In genomic region chr13:41356385-41356648, GRCh38 we compare ENCODE assay signal across 8 cellular contexts. TPM values are rescaled to one million over a fixed set of nuclear protein-coding genes. Genes with fewer than 3 reads are reported as not detected.
DNase-seq lines count a peak whose midpoint lies in the region; ATAC-seq, FAIRE-seq and TF ChIP-seq lines count a peak whose summit lies in the region.
"Not testable (repeated sequence)": the region's sequence is repeated elsewhere in the genome, so short reads cannot be mapped to it uniquely, and the experiment has no call there.

No MANE protein-coding gene starts in this region.

- not testable (repeated sequence) for H2AFZ ChIP-seq in Loucy (ENCODE audit: low read length); endothelial cell of umbilical vein (ENCODE audit: low read depth, low read length)

- H3K9me3 ChIP-seq in CD4-positive, alpha-beta T cell (ENCODE audit: control insufficient read depth, low read length); Loucy (ENCODE audit: insufficient read depth, low read depth, low read length); endothelial cell of umbilical vein (replicated peaks; ENCODE audit: control insufficient read depth, insufficient read depth, low read length); neutrophil: not testable (repeated sequence)

- peak; percentile 16 for ATAC-seq in CD4-positive, alpha-beta T cell (ENCODE audit: poor library complexity)
- ATAC-seq in activated CD4-positive, alpha-beta T cell treated with anti-CD3 and anti-CD28 coated beads for 36 hours = peak; percentile 9
- ATAC-seq in activated T-cell treated with anti-CD3 and anti-CD28 coated beads, Interleukin-2, amount 50 U/mL, for 4 hours = peak in 1 of 2 donors; percentile 30

- dilution Hi-C loops in endothelial cell of umbilical vein (cut with MboI; ENCODE audit: extremely low pct_ligation_motif_present, low sequenced_read_pairs) = not testable (repeated sequence)

- H3K27me3 Mint-ChIP-seq in CD4-positive, alpha-beta T cell; activated CD4-positive, alpha-beta T cell treated with anti-CD3 and anti-CD28 coated beads for 36 hours; activated T-cell treated with anti-CD3 and anti-CD28 coated beads, Interleukin-2, amount 50 U/mL, for 4 hours (ENCODE audit: low read depth); activated naive CD8-positive, alpha-beta T cell; type B pancreatic cell: not testable (repeated sequence)

- peak overlapping the region; percentile 85 for H3K27ac ChIP-seq in CD4-positive, alpha-beta T cell (ENCODE audit: low read depth, low read length)
- H3K27ac ChIP-seq in endothelial cell of umbilical vein (ENCODE audit: insufficient read depth, low read depth, low read length) = peak overlapping the region; percentile 4
- H3K27ac ChIP-seq in neutrophil = peak overlapping the region; percentile 83

- not testable (repeated sequence) for H3K9me3 Mint-ChIP-seq in CD4-positive, alpha-beta T cell; activated CD4-positive, alpha-beta T cell treated with anti-CD3 and anti-CD28 coated beads for 36 hours (ENCODE audit: low read depth); activated T-cell treated with anti-CD3 and anti-CD28 coated beads, Interleukin-2, amount 50 U/mL, for 4 hours; activated naive CD8-positive, alpha-beta T cell (ENCODE audit: low read depth); type B pancreatic cell

- H3K4me3 ChIP-seq in Loucy (ENCODE audit: low read length, poor library complexity, severe bottlenecking); endothelial cell of umbilical vein (replicated peaks in 1 of 3; ENCODE audit: insufficient read depth in 1 of 3, low read depth in 1 of 3, low read length in 3 of 3); neutrophil (ENCODE audit: low read depth in 1 of 2, low read length in 1 of 2): not testable (repeated sequence)

- intact Hi-C loops in CD4-positive, alpha-beta T cell (cut with DNase I, micrococcal nuclease) = loop anchor here in 1 of 2 experiments (5.0 kb wide), 1 partner anchor 101 kb away; the partner anchor contains the start of gene RGCC
- intact Hi-C loops in activated CD4-positive, alpha-beta T cell treated with anti-CD3 and anti-CD28 coated beads for 36 hours (cut with DNase I, micrococcal nuclease) = loop anchor here (2.0 to 10.0 kb wide), 4 partner anchors 101 to 758 kb away; partner anchors contain the start of genes DGKH (in 1 of the 2) and RGCC (in 1 of the 2)
- intact Hi-C loops in endothelial cell of umbilical vein (cut with micrococcal nuclease) = not testable (repeated sequence)

- H3K9me2 ChIP-seq in Loucy (replicated peaks; ENCODE audit: low read depth, low read length) = not testable (repeated sequence)

- H3K9me1 ChIP-seq in endothelial cell of umbilical vein (replicated peaks; ENCODE audit: control insufficient read depth, extremely low read depth, insufficient read depth, low read length) = not testable (repeated sequence)

- POLR2A ChIA-PET in CD4-positive, alpha-beta T cell (lab: Charles Lee) = interaction anchor here (1.0 to 4.3 kb wide), 10 partner anchors 11 to 296 kb away, joined by 3 to 27 read pairs (median 6); partner anchors contain the start of gene RGCC
- POLR2A ChIA-PET in activated CD4-positive, alpha-beta T cell treated with anti-CD3 and anti-CD28 coated beads for 36 hours (lab: Charles Lee); endothelial cell of umbilical vein (lab: Charles Lee): not testable (repeated sequence)

- peak overlapping the region; percentile 56 for H3K4me3 Mint-ChIP-seq in CD4-positive, alpha-beta T cell
- peak overlapping the region; percentile 34 for H3K4me3 Mint-ChIP-seq in activated CD4-positive, alpha-beta T cell treated with anti-CD3 and anti-CD28 coated beads for 36 hours
- peak overlapping the region; percentile 43 for H3K4me3 Mint-ChIP-seq in activated T-cell treated with anti-CD3 and anti-CD28 coated beads, Interleukin-2, amount 50 U/mL, for 4 hours
- H3K4me3 Mint-ChIP-seq in activated naive CD8-positive, alpha-beta T cell = peak overlapping the region; percentile 75
- not testable (repeated sequence) for H3K4me3 Mint-ChIP-seq in type B pancreatic cell

- CTCF ChIA-PET in CD4-positive, alpha-beta T cell (lab: Charles Lee) = interaction anchor here (1.4 to 1.6 kb wide), 2 partner anchors 24 to 102 kb away, joined by 7 read pairs; no protein-coding TSS in a partner anchor
- CTCF ChIA-PET in activated CD4-positive, alpha-beta T cell treated with anti-CD3 and anti-CD28 coated beads for 36 hours (lab: Charles Lee) = interaction anchor here (0.8 to 1.5 kb wide), 3 partner anchors 24 to 296 kb away, joined by 3 to 4 read pairs (median 3); no protein-coding TSS in a partner anchor
- CTCF ChIA-PET in endothelial cell of umbilical vein (lab: Charles Lee) = not testable (repeated sequence)

- not testable (repeated sequence) for DNase-seq in CD4-positive, alpha-beta T cell; activated CD4-positive, alpha-beta T cell treated with anti-CD3 and anti-CD28 coated beads for 36 hours; activated T-cell treated with anti-CD3 and anti-CD28 coated beads, Interleukin-2, amount 50 U/mL, for 4 hours; endothelial cell of umbilical vein (ENCODE audit: low read depth, low spot score); type B pancreatic cell (ENCODE audit: extremely low spot score, unreplicated experiment)

- H3K4me2 ChIP-seq in Loucy (ENCODE audit: low read depth, low read length, poor library complexity, severe bottlenecking) (peak overlapping the region; percentile 30), endothelial cell of umbilical vein (ENCODE audit: insufficient read depth, low read length) (peak overlapping the region; percentile 42)

- H3K4me1 Mint-ChIP-seq in CD4-positive, alpha-beta T cell (ENCODE audit: low read depth) = peaks cover 70% of the 10 kb centered on the region
- H3K4me1 Mint-ChIP-seq in activated CD4-positive, alpha-beta T cell treated with anti-CD3 and anti-CD28 coated beads for 36 hours = peaks cover 69% of the 10 kb centered on the region
- peaks cover 71% of the 10 kb centered on the region for H3K4me1 Mint-ChIP-seq in activated T-cell treated with anti-CD3 and anti-CD28 coated beads, Interleukin-2, amount 50 U/mL, for 4 hours (ENCODE audit: low read depth)
- peaks cover 73% of the 10 kb centered on the region for H3K4me1 Mint-ChIP-seq in activated naive CD8-positive, alpha-beta T cell (ENCODE audit: low read depth)
- not testable (repeated sequence) for H3K4me1 Mint-ChIP-seq in type B pancreatic cell (ENCODE audit: unreplicated experiment)

- H3K36me3 Mint-ChIP-seq in CD4-positive, alpha-beta T cell (ENCODE audit: low read depth) = peaks cover 55% of the 10 kb centered on the region
- H3K36me3 Mint-ChIP-seq in activated CD4-positive, alpha-beta T cell treated with anti-CD3 and anti-CD28 coated beads for 36 hours (ENCODE audit: low read depth) = peaks cover 53% of the 10 kb centered on the region
- peaks cover 27% of the 10 kb centered on the region for H3K36me3 Mint-ChIP-seq in activated T-cell treated with anti-CD3 and anti-CD28 coated beads, Interleukin-2, amount 50 U/mL, for 4 hours (ENCODE audit: insufficient read depth)
- peaks cover 17% of the 10 kb centered on the region for H3K36me3 Mint-ChIP-seq in activated naive CD8-positive, alpha-beta T cell
- peaks cover 27% of the 10 kb centered on the region for H3K36me3 Mint-ChIP-seq in type B pancreatic cell

- peaks cover 24% of the 10 kb centered on the region for H3K79me2 ChIP-seq in Loucy (ENCODE audit: insufficient read depth, low read length)
- not testable (repeated sequence) for H3K79me2 ChIP-seq in endothelial cell of umbilical vein (ENCODE audit: control insufficient read depth, insufficient read depth, low read length)

- not testable (repeated sequence) for H4K20me1 ChIP-seq in Loucy (ENCODE audit: insufficient read depth, low read length, poor library complexity, severe bottlenecking); endothelial cell of umbilical vein (replicated peaks; ENCODE audit: control insufficient read depth, extremely low read depth, insufficient read depth, low read length)

- peaks cover 49% of the 10 kb centered on the region for H3K36me3 ChIP-seq in Loucy (ENCODE audit: insufficient read depth, low read length)
- H3K36me3 ChIP-seq in endothelial cell of umbilical vein (ENCODE audit: control insufficient read depth in 2 of 2, extremely low read depth in 1 of 2, insufficient read depth in 2 of 2, low read length in 2 of 2) = not testable (repeated sequence)
- H3K36me3 ChIP-seq in neutrophil = peaks cover 21% of the 10 kb centered on the region

- H3K27ac Mint-ChIP-seq in CD4-positive, alpha-beta T cell = peak overlapping the region; percentile 89
- H3K27ac Mint-ChIP-seq in activated CD4-positive, alpha-beta T cell treated with anti-CD3 and anti-CD28 coated beads for 36 hours = peak overlapping the region; percentile 97
- peak overlapping the region; percentile 94 for H3K27ac Mint-ChIP-seq in activated naive CD8-positive, alpha-beta T cell
- peak overlapping the region; percentile 4 for H3K27ac Mint-ChIP-seq in type B pancreatic cell

- not testable (repeated sequence) for H3F3A ChIP-seq in Loucy (ENCODE audit: low read depth)

- TF ChIP-seq POLR2A in endothelial cell of umbilical vein (IDR thresholded peaks at IDR 0.05; ENCODE audit: low read depth, low read length) = not testable (repeated sequence)

- BruUV-seq in endothelial cell of umbilical vein (replicated peaks; lab: Mats Ljungman, UMichigan) = not testable (repeated sequence)

- H3K27me3 ChIP-seq in CD4-positive, alpha-beta T cell (ENCODE audit: control insufficient read depth, insufficient read depth, low read length); Loucy (ENCODE audit: insufficient read depth, low read length, poor library complexity, severe bottlenecking); endothelial cell of umbilical vein (ENCODE audit: control insufficient read depth in 2 of 2, insufficient read depth in 2 of 2, low read length in 2 of 2); neutrophil: not testable (repeated sequence)

- FAIRE-seq in endothelial cell of umbilical vein (lab: Jason Lieb, UNC) = not testable (repeated sequence)

- H3K4me1 ChIP-seq in Loucy (ENCODE audit: insufficient read depth, low read length, poor library complexity, severe bottlenecking) (peaks cover 23% of the 10 kb centered on the region), endothelial cell of umbilical vein (ENCODE audit: control insufficient read depth, extremely low read depth, insufficient read depth, low read length) (peaks cover 12% of the 10 kb centered on the region), neutrophil (ENCODE audit: control insufficient read depth in 1 of 2, insufficient read depth in 1 of 2, low read depth in 1 of 2, low read length in 1 of 2) (peaks cover 27 to 44% of the 10 kb centered on the region in 2 experiments)

- not testable (repeated sequence) for TF ChIP-seq CTCF in CD4-positive, alpha-beta T cell (IDR thresholded peaks at IDR 0.05); Loucy (conservative IDR thresholded peaks at IDR 0.05; ENCODE audit: low read length); endothelial cell of umbilical vein (IDR thresholded peaks at IDR 0.05; ENCODE audit: extremely low read depth in 1 of 2, insufficient read depth in 1 of 2, low read depth in 1 of 2, low read length in 2 of 2); neutrophil (IDR thresholded peaks at IDR 0.05); type B pancreatic cell (conservative IDR thresholded peaks at IDR 0.05)

- peak overlapping the region; percentile 4 for H3K9ac ChIP-seq in Loucy (ENCODE audit: low read depth, low read length, poor library complexity, severe bottlenecking)
- not testable (repeated sequence) for H3K9ac ChIP-seq in endothelial cell of umbilical vein (replicated peaks; ENCODE audit: extremely low read depth, insufficient read depth, low read length)

RNA-seq across cellular contexts. Expression of gene NAA16, which starts 45.2 kb away (rescaled TPM):
- total RNA-seq in CD4-positive, alpha-beta T cell = 10 to 100 TPM; 76.9 to 80.5 TPM
- 10 to 100 TPM; 24.0 to 29.8 TPM for total RNA-seq in activated CD4-positive, alpha-beta T cell treated with anti-CD3 and anti-CD28 coated beads for 36 hours
- total RNA-seq in activated T-cell treated with anti-CD3 and anti-CD28 coated beads, Interleukin-2, amount 50 U/mL, for 4 hours = 10 to 100 TPM; 20.5 to 23.3 (median 21.3) TPM
- total RNA-seq in endothelial cell of umbilical vein (24.1 and 26.1 TPM in 2 replicates), type B pancreatic cell (ENCODE audit: low replicate concordance) (19.0 and 44.6 TPM in 2 replicates)
- polyA plus RNA-seq in endothelial cell of umbilical vein = 5.7 and 8.6 TPM in 2 replicates
- polyA plus RNA-seq in endothelial cell of umbilical vein (2011; cell fraction: cytosol; rRNA removed) = 5.0 and 6.3 TPM in 2 replicates
- 47.8 and 69.0 TPM in 2 replicates for polyA plus RNA-seq in endothelial cell of umbilical vein (2011; cell fraction: nucleus; rRNA removed)
- 13.2 and 17.7 TPM in 2 replicates for polyA plus RNA-seq in endothelial cell of umbilical vein (2012)
- polyA minus RNA-seq in endothelial cell of umbilical vein = 11.5 and 12.8 TPM in 2 replicates
- 8.8 TPM for polyA minus RNA-seq in endothelial cell of umbilical vein (2011; cell fraction: cytosol; rRNA and poly(A)+ RNA removed)
- 38.2 and 45.8 TPM in 2 replicates for polyA minus RNA-seq in endothelial cell of umbilical vein (2011; cell fraction: nucleus; rRNA and poly(A)+ RNA removed)

Comparison
In these comparisons a context has a peak if more than half of its experiments do, and no peak if none do; other contexts are left out.
1. H3K27ac ChIP-seq: peak in every context shown above with its lines; median percentile 85 in CD4-positive, alpha-beta T cell; 83 in neutrophil; 4 in endothelial cell of umbilical vein.
2. H3K27ac Mint-ChIP-seq: peak in every context shown above with its lines; median percentile 97 in activated CD4-positive, alpha-beta T cell treated with anti-CD3 and anti-CD28 coated beads for 36 hours; 94 in activated naive CD8-positive, alpha-beta T cell; 89 in CD4-positive, alpha-beta T cell; 4 in type B pancreatic cell.